31 cellular contexts compared by ENCODE assay signal in genomic region chr11:15936011-15936410, GRCh38.
"Had no signal": no experiment of that assay in that cellular context is flagged by ENCODE, and none has a peak within 500 bp of the region (broad histone marks: within the 10 kb centered on the region; RNA-seq: fewer than 3 reads in every experiment).

No MANE protein-coding gene starts in this region.

- H3K36me3 ChIP-seq: adrenal gland, esophagus squamous epithelium, gastroesophageal sphincter, WERI-Rb-1 had no signal

- DNase-seq: activated B cell treated with CpG ODN at 0.5 μM for 24 hours; activated CD4-positive, alpha-beta T cell treated with anti-CD3 and anti-CD28 coated beads for 48 hours; activated CD4-positive, alpha-beta T cell treated with anti-CD3 and anti-CD28 coated beads, Interleukin-2, amount 50 U/mL, for 1 hour; activated CD4-positive, alpha-beta T cell treated with anti-CD3 and anti-CD28 coated beads, Interleukin-2, amount 50 U/mL, for 48 hours; activated CD8-positive, alpha-beta memory T cell treated with anti-CD3 and anti-CD28 coated beads for 24 hours; activated CD8-positive, alpha-beta T cell treated with anti-CD3 and anti-CD28 coated beads for 36 hours; activated effector memory CD4-positive, alpha-beta T cell treated with Interleukin-2 at 50 U/mL for 16 hours; activated naive CD4-positive, alpha-beta T cell treated with anti-CD3 and anti-CD28 coated beads for 36 hours; activated naive CD8-positive, alpha-beta T cell treated with anti-CD3 and anti-CD28 coated beads for 36 hours; activated naive CD8-positive, alpha-beta T cell treated with anti-CD3 and anti-CD28 coated beads, Interleukin-2, amount 50 U/mL, for 24 hours; activated T-cell treated with anti-CD3 and anti-CD28 coated beads, Interleukin-2, amount 50 U/mL, for 4 hours; amygdala; aorta; body of pancreas; caudate nucleus; cortex of kidney; dermis blood vessel endothelial cell; effector CD4-positive, alpha-beta T cell; effector memory CD8-positive, alpha-beta T cell; erythroblast; esophagus squamous epithelium; foreskin melanocyte; SW 1271; T-helper 1 cell; T-helper 17 cell; T1000; WERI-Rb-1 had no signal

- H3K27ac ChIP-seq: adrenal gland, body of pancreas, esophagus squamous epithelium, gastroesophageal sphincter, WERI-Rb-1 had no signal

- H3K27me3 ChIP-seq: adrenal gland, body of pancreas, esophagus squamous epithelium, gastroesophageal sphincter had no signal

- H3K9me3 ChIP-seq: adrenal gland, body of pancreas had no signal

- ATAC-seq: activated CD4-positive, CD25-positive, alpha-beta regulatory T cell treated with anti-CD3 and anti-CD28 coated beads, Interleukin-2, amount 50 U/mL, for 24 hours; activated CD8-positive, alpha-beta T cell treated with anti-CD3 and anti-CD28 coated beads for 36 hours; activated naive CD8-positive, alpha-beta T cell treated with anti-CD3 and anti-CD28 coated beads, Interleukin-2, amount 50 U/mL, for 24 hours; activated T-cell treated with anti-CD3 and anti-CD28 coated beads, Interleukin-2, amount 50 U/mL, for 4 hours; activated T-helper 17 cell treated with anti-CD3 and anti-CD28 coated beads, Interleukin-2, amount 50 U/mL, for 72 hours; body of pancreas; effector memory CD8-positive, alpha-beta T cell; gastroesophageal sphincter; T-helper 17 cell had no signal

- H3K4me3 ChIP-seq: adrenal gland, body of pancreas, esophagus squamous epithelium, gastroesophageal sphincter had no signal

- H3K4me1 ChIP-seq: adrenal gland, body of pancreas had no signal
